In genomic region chr14:90676859-90677258, GRCh38 we compare ENCODE assay signal across 1 cellular context.
TF ChIP-seq lines count a peak whose summit lies in the region.

No MANE protein-coding gene starts in this region.

TF ChIP-seq in GM23338, 12 proteins besides CTCF, POLR2A, EP300 and RAD21:
- TF ChIP-seq ZNF462 (CRISPR knock-in tag; IDR thresholded peaks at IDR 0.05) (no peak), CREB1 (CRISPR knock-in tag; IDR thresholded peaks at IDR 0.05; ENCODE audit: low read depth) (no peak), STAT1 (IDR thresholded peaks at IDR 0.05; ENCODE audit: unreplicated experiment) (no peak), JUNB (IDR thresholded peaks at IDR 0.05; ENCODE audit: unreplicated experiment) (no peak), EZH2 (IDR thresholded peaks at IDR 0.05; ENCODE audit: low read depth, unreplicated experiment) (no peak)
